Comparison of ENCODE assay signal across 18 cellular contexts in the genomic region with DNA sequence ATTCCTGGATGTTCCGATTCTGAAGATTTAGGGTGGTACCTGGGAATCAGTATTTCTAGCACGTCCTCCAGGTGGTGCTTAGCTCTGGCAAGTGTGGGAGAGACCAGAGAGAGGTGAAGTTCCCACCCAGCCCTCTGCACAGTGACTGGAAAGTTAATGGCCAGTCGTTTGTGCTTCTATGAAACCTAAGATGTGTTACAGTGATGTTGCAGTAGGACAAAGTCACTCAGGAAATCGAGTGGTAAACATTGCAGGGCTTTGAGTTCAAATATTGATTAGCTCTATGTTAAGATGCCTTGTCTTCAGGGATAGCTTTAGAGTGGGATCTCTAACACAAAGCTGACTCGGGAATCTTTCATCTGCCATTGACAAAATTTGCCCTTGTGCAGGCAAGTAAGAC. TPM values are rescaled to one million over a fixed set of nuclear protein-coding genes. Genes with fewer than 3 reads are reported as not detected.
DNase-seq lines count a peak whose midpoint lies in the region; ATAC-seq and TF ChIP-seq lines count a peak whose summit lies in the region.
"Had no signal": no experiment of that assay in that cellular context is flagged by ENCODE, and none has a peak within 500 bp of the region (broad histone marks: within the 10 kb centered on the region; RNA-seq: fewer than 3 reads in every experiment).

No MANE protein-coding gene starts in this region.

- TF ChIP-seq POLR2A in breast epithelium (IDR thresholded peaks at IDR 0.05), result no peak
- TF ChIP-seq POLR2A in uterus (IDR thresholded peaks at IDR 0.05), result no peak
- no peak for TF ChIP-seq POLR2A in spleen (IDR thresholded peaks at IDR 0.05)

- intact Hi-C loops in left ventricle myocardium inferior (cut with micrococcal nuclease) (no loop called here), right cardiac atrium (cut with DNase I) (no loop called here), breast epithelium (cut with DNase I; ENCODE audit: low total_unique reads) (no loop called here), uterus (cut with DNase I; ENCODE audit: low total_unique reads) (no loop called here), spleen (cut with DNase I; ENCODE audit: low total_unique reads) (no loop called here)

- no peak overlapping the region for H3K4ac ChIP-seq in mesendoderm (ENCODE audit: low read depth, low read length)

- no peak overlapping the region for H4K5ac ChIP-seq in mesendoderm (ENCODE audit: low read length)

- DNase-seq in left ventricle myocardium inferior (no peak), right cardiac atrium (no peak), breast epithelium (ENCODE audit: low spot score in 2 of 2) (no peak), mesendoderm (no peak), uterus (no peak), spleen (no peak), GM19240 (ENCODE audit: insufficient read length, low spot score) (no peak), NCI-H446 treated with DMSO at 0.1 percent for 48 hours (lab: John Stamatoyannopoulos, UW) (no peak)
- DNase-seq: activated CD8-positive, alpha-beta T cell treated with anti-CD3 and anti-CD28 coated beads, Interleukin-2, amount 10 ng/mL, durations not matched to agents 7 days and 5 days; EL; NCI-H2029; NCI-H526; PC-3; stimulated activated CD4-positive, alpha-beta T cell treated with anti-CD3 and anti-CD28 coated beads, Interleukin-2, amount 100 ng/mL, for 24 hours; T-helper 2 cell had no signal

- no peak overlapping the region for H3K23ac ChIP-seq in mesendoderm (ENCODE audit: low read length)

- H3K4me3 ChIP-seq in left ventricle myocardium inferior (no peak overlapping the region), right cardiac atrium (ENCODE audit: low read length) (no peak overlapping the region), breast epithelium (no peak overlapping the region), mesendoderm (ENCODE audit: low read length) (no peak overlapping the region), uterus (no peak overlapping the region), spleen (no peak overlapping the region)
- H3K4me3 ChIP-seq: cardiac muscle cell, GM23338, vagina had no signal

- no peak overlapping the region for H4K8ac ChIP-seq in mesendoderm (ENCODE audit: low read depth, low read length)

- no peak overlapping the region for H2BK5ac ChIP-seq in mesendoderm (ENCODE audit: low read length)

- WGBS in right cardiac atrium, result 72% methylated on average over 5 of the region's 5 CpGs
- WGBS in mesendoderm (ENCODE audit: extremely low coverage, insufficient coverage, low lambda C conversion rate), result no CpG with 5 or more reads among the region's 5 CpGs
- WGBS in spleen, 5 donors, result 70 to 78% (median 72%) methylated on average over 5 of the region's 5 CpGs

- no peaks in the 10 kb centered on the region for H3K79me2 ChIP-seq in mesendoderm (ENCODE audit: control insufficient read depth, insufficient read depth, low read length)

- no peak overlapping the region for H3K4me2 ChIP-seq in mesendoderm (ENCODE audit: low read length)
- H3K4me2 ChIP-seq: GM23338 had no signal

- H2BK15ac ChIP-seq in mesendoderm (replicated peaks; ENCODE audit: low read depth), result no peak overlapping the region

- H3K27ac ChIP-seq in left ventricle myocardium inferior (replicated peaks) (peak overlapping the region; percentile 91), right cardiac atrium (ENCODE audit: low read length) (no peak overlapping the region), breast epithelium (peak overlapping the region; percentile 59 to 64), mesendoderm (ENCODE audit: low read depth, low read length) (no peak overlapping the region), uterus (peak overlapping the region; percentile 28 to 81), spleen (peak overlapping the region in 4 of 8 donors; percentile 12 to 76 (median 43))
- H3K27ac ChIP-seq: cardiac muscle cell, vagina had no signal

- no peak overlapping the region for H2AK5ac ChIP-seq in mesendoderm (ENCODE audit: low read length)

- H3K9me3 ChIP-seq in left ventricle myocardium inferior (replicated peaks) (no peaks in the 10 kb centered on the region), right cardiac atrium (ENCODE audit: control insufficient read depth, low read length) (no peaks in the 10 kb centered on the region), breast epithelium (no peaks in the 10 kb centered on the region), uterus (no peaks in the 10 kb centered on the region), spleen (no peaks in the 10 kb centered on the region)
- H3K9me3 ChIP-seq: vagina had no signal

- H3K27me3 ChIP-seq in left ventricle myocardium inferior (ENCODE audit: low read depth), result no peaks in the 10 kb centered on the region
- H3K27me3 ChIP-seq in right cardiac atrium (ENCODE audit: control insufficient read depth, insufficient read depth), result no peaks in the 10 kb centered on the region
- no peaks in the 10 kb centered on the region for H3K27me3 ChIP-seq in breast epithelium
- H3K27me3 ChIP-seq in mesendoderm (ENCODE audit: insufficient read depth, low read length, poor library complexity), result no peaks in the 10 kb centered on the region
- no peaks in the 10 kb centered on the region for H3K27me3 ChIP-seq in uterus
- H3K27me3 ChIP-seq in spleen (replicated peaks in 1 of 7), result no peaks in the 10 kb centered on the region
- H3K27me3 ChIP-seq: cardiac muscle cell, vagina had no signal

- no peak for ATAC-seq in right cardiac atrium
- ATAC-seq: activated CD8-positive, alpha-beta T cell treated with anti-CD3 and anti-CD28 coated beads, Interleukin-2, amount 10 ng/mL, durations not matched to agents 7 days and 5 days; GM23338; PC-3 had no signal

- H3K79me1 ChIP-seq in mesendoderm (ENCODE audit: low read length), result peaks cover 5% of the 10 kb centered on the region

- H3K36me3 ChIP-seq in left ventricle myocardium inferior (peaks cover 22% of the 10 kb centered on the region), breast epithelium (no peaks in the 10 kb centered on the region), mesendoderm (ENCODE audit: control insufficient read depth, insufficient read depth, low read length) (no peaks in the 10 kb centered on the region), uterus (no peaks in the 10 kb centered on the region), spleen (peaks cover 0 to 35% (median 10%) of the 10 kb centered on the region in 6 donors)
- H3K36me3 ChIP-seq: cardiac muscle cell had no signal

- H3K9ac ChIP-seq in mesendoderm (ENCODE audit: low read length), result no peak overlapping the region

- H2BK120ac ChIP-seq in mesendoderm (ENCODE audit: low read depth, low read length), result no peak overlapping the region

- H3K56ac ChIP-seq in mesendoderm (ENCODE audit: low read length), result peak overlapping the region; percentile 17

- H3K4me1 ChIP-seq in left ventricle myocardium inferior (peaks cover 100% of the 10 kb centered on the region), right cardiac atrium (ENCODE audit: control insufficient read depth, insufficient read depth, low read length) (peaks cover 13% of the 10 kb centered on the region), breast epithelium (peaks cover 7 to 49% of the 10 kb centered on the region in 2 donors), mesendoderm (ENCODE audit: control insufficient read depth, low read depth, low read length) (no peaks in the 10 kb centered on the region), uterus (peaks cover 14 to 25% of the 10 kb centered on the region in 2 donors), spleen (peaks cover 42 to 100% (median 82%) of the 10 kb centered on the region in 6 donors)

- no peak overlapping the region for H3K18ac ChIP-seq in mesendoderm (ENCODE audit: low read length)

- TF ChIP-seq CTCF in left ventricle myocardium inferior (IDR thresholded peaks at IDR 0.05; ENCODE audit: borderline replicate concordance) (no peak), breast epithelium (IDR thresholded peaks at IDR 0.05) (no peak), uterus (IDR thresholded peaks at IDR 0.05) (no peak), spleen (IDR thresholded peaks at IDR 0.05 in 8 of 11, conservative IDR thresholded peaks at IDR 0.05 in 3 of 11) (no peak)

RNA-seq across cellular contexts. Expression of a gene that starts 55.6 kb away (rescaled TPM):
- total RNA-seq in left ventricle myocardium inferior, result 132 TPM
- total RNA-seq in right cardiac atrium, result 100 to 1,000 TPM in 3 of 4 donors, 10 to 100 TPM in 1; 64.9 to 170 (median 116) TPM
- polyA plus RNA-seq in right cardiac atrium, result 29.7 TPM
- total RNA-seq in breast epithelium, result 100 to 1,000 TPM; 193 to 429 (median 275) TPM
- 22.1 TPM for polyA plus RNA-seq in mesendoderm (2013, experiment 1 of 2)
- 22.7 TPM for polyA plus RNA-seq in mesendoderm (2013, experiment 2 of 2)
- 100 to 1,000 TPM; 101 to 358 (median 190) TPM for total RNA-seq in uterus
- 100 to 1,000 TPM in 5 of 7 donors, 10 to 100 TPM in 2; 72.7 to 200 (median 123) TPM for total RNA-seq in spleen
- polyA plus RNA-seq in spleen, result 10 to 100 TPM in 1 of 3 donors, 1 to 10 TPM in 2; 4.9 to 15.1 (median 7.6) TPM

Comparison
In these comparisons a context has a peak if more than half of its experiments do, and no peak if none do; other contexts are left out.
1. H3K27ac ChIP-seq: peak in left ventricle myocardium inferior (single experiment), breast epithelium (2 of 2) and uterus (2 of 2); none in right cardiac atrium (single experiment) and mesendoderm (single experiment).